8 cellular contexts compared by ENCODE assay signal in genomic region chr16:85151603-85152413, GRCh38. TPM values are rescaled to one million over a fixed set of nuclear protein-coding genes. Genes with fewer than 3 reads are reported as not detected.
A peak's percentile ranks its signal among the peaks of the same experiment; 100 is the strongest.
DNase-seq lines count a peak whose midpoint lies in the region; ATAC-seq, FAIRE-seq and TF ChIP-seq lines count a peak whose summit lies in the region.

No MANE protein-coding gene starts in this region.

- H3K36me3 ChIP-seq in colonic mucosa (no peaks in the 10 kb centered on the region), mesendoderm (ENCODE audit: control insufficient read depth, insufficient read depth, low read length) (no peaks in the 10 kb centered on the region)

- no peaks in the 10 kb centered on the region for H3K79me1 ChIP-seq in mesendoderm (ENCODE audit: low read length)

- peaks cover 0 to 1% of the 10 kb centered on the region in 2 donors for H3K27me3 Mint-ChIP-seq in T-cell

- H3K9ac ChIP-seq in colonic mucosa (ENCODE audit: low read depth in 2 of 2, low read length in 2 of 2) (no peak overlapping the region), mesendoderm (ENCODE audit: low read length) (no peak overlapping the region)

- no peak overlapping the region for H3K4me3 ChIP-seq in AG10803 (ENCODE audit: low read length)
- H3K4me3 ChIP-seq in colonic mucosa, result no peak overlapping the region
- H3K4me3 ChIP-seq in mesendoderm (ENCODE audit: low read length), result no peak overlapping the region

- H3K23ac ChIP-seq in mesendoderm (ENCODE audit: low read length), result no peak overlapping the region

- H3K27ac Mint-ChIP-seq in T-cell, result no peak overlapping the region

- no peaks in the 10 kb centered on the region for H3K9me3 ChIP-seq in colonic mucosa

- TF ChIP-seq CTCF in AG10803 (conservative IDR thresholded peaks at IDR 0.05; ENCODE audit: low read length) (no peak), colonic mucosa (IDR thresholded peaks at IDR 0.05) (no peak)

- ATAC-seq in T-cell (replicated peaks in 1 of 4), result no peak
- no peak for ATAC-seq in GM21390 (IDR thresholded peaks at IDR 0.05; ENCODE audit: unreplicated experiment)
- ATAC-seq in HG03460 (IDR thresholded peaks at IDR 0.05; ENCODE audit: unreplicated experiment), result no peak

- CTCF ChIA-PET in T-cell (lab: Charles Lee), result interaction anchor here in 1 of 2 donors (0.6 kb wide), 1 partner anchor 146 kb away, joined by 3 read pairs; no protein-coding TSS in a partner anchor

- H3K4me1 ChIP-seq in colonic mucosa (no peaks in the 10 kb centered on the region), mesendoderm (ENCODE audit: control insufficient read depth, low read depth, low read length) (no peaks in the 10 kb centered on the region)

- no peak overlapping the region for H4K8ac ChIP-seq in mesendoderm (ENCODE audit: low read depth, low read length)

- H3K79me2 ChIP-seq in mesendoderm (ENCODE audit: control insufficient read depth, insufficient read depth, low read length), result no peaks in the 10 kb centered on the region

- peak; percentile 86 for DNase-seq in AG10803 (ENCODE audit: low read depth)
- DNase-seq in HTR-8/SVneo (ENCODE audit: insufficient read length, low spot score), result peak; percentile 95
- peak; percentile 60 for DNase-seq in colonic mucosa
- peak; percentile 39 for DNase-seq in mesendoderm
- no peak for DNase-seq in T-cell
- no peak for DNase-seq in inferior parietal cortex (ENCODE audit: extremely low spot score)

- no peak overlapping the region for H3K4me2 ChIP-seq in mesendoderm (ENCODE audit: low read length)

- intact Hi-C loops in colonic mucosa (cut with DNase I), result no loop called here

- no peak overlapping the region for H3K18ac ChIP-seq in mesendoderm (ENCODE audit: low read length)

- no peak overlapping the region for H3K4ac ChIP-seq in mesendoderm (ENCODE audit: low read depth, low read length)

- H4K5ac ChIP-seq in mesendoderm (ENCODE audit: low read length), result no peak overlapping the region

- H3K4me1 Mint-ChIP-seq in T-cell, result peaks cover 0 to 4% (median 0%) of the 10 kb centered on the region in 3 donors

- H3K27me3 ChIP-seq in colonic mucosa (no peaks in the 10 kb centered on the region), mesendoderm (ENCODE audit: insufficient read depth, low read length, poor library complexity) (no peaks in the 10 kb centered on the region)

- H2AK5ac ChIP-seq in mesendoderm (ENCODE audit: low read length), result no peak overlapping the region

- POLR2A ChIA-PET in T-cell (lab: Charles Lee), result no interaction called here

- no peak overlapping the region for H2BK120ac ChIP-seq in mesendoderm (ENCODE audit: low read depth, low read length)

- H3K27ac ChIP-seq in colonic mucosa (no peak overlapping the region), mesendoderm (ENCODE audit: low read depth, low read length) (no peak overlapping the region)

- H2BK15ac ChIP-seq in mesendoderm (replicated peaks; ENCODE audit: low read depth), result no peak overlapping the region

- no peaks in the 10 kb centered on the region for H3K9me3 Mint-ChIP-seq in T-cell

- no CpG with 5 or more reads among the region's 24 CpGs for WGBS in mesendoderm (ENCODE audit: extremely low coverage, insufficient coverage, low lambda C conversion rate)

- no peak overlapping the region for H2BK5ac ChIP-seq in mesendoderm (ENCODE audit: low read length)

- H3K36me3 Mint-ChIP-seq in T-cell, result no peaks in the 10 kb centered on the region

- peak; percentile 95 for FAIRE-seq in HTR-8/SVneo (lab: Jason Lieb, UNC)

- H3K4me3 Mint-ChIP-seq in T-cell, result no peak overlapping the region

- H3K56ac ChIP-seq in mesendoderm (ENCODE audit: low read length), result no peak overlapping the region

RNA-seq across cellular contexts. Expression of gene CIBAR2, which starts 39.5 kb away (rescaled TPM):
- total RNA-seq in colonic mucosa, result under 1 TPM in 1 of 2 donors, not detected in 1; 0.32 TPM
- polyA plus RNA-seq in mesendoderm (2013, experiment 1 of 2), result 0.07 TPM
- polyA plus RNA-seq in mesendoderm (2013, experiment 2 of 2), result not detected
- total RNA-seq in T-cell, result not detected

Comparison
In these comparisons a context has a peak if more than half of its experiments do, and no peak if none do; other contexts are left out.
1. DNase-seq: peak in AG10803 (single experiment), HTR-8/SVneo (single experiment), colonic mucosa (single experiment) and mesendoderm (single experiment); none in T-cell (0 of 34) and inferior parietal cortex (single experiment).